ENCODE assay signal across 35 cellular contexts in genomic region chr2:129314120-129314519, GRCh38.
A peak's percentile ranks its signal among the peaks of the same experiment; 100 is the strongest.
DNase-seq lines count a peak whose midpoint lies in the region; ATAC-seq, FAIRE-seq and TF ChIP-seq lines count a peak whose summit lies in the region.
"Had no signal": no experiment of that assay in that cellular context is flagged by ENCODE, and none has a peak within 500 bp of the region (broad histone marks: within the 10 kb centered on the region; RNA-seq: fewer than 3 reads in every experiment).

No MANE protein-coding gene starts in this region.

- no TSS peak for BruUV-seq in GM12878 (replicated peaks; lab: Mats Ljungman, UMichigan)

- TF ChIP-seq RAD21 in GM12878 (IDR thresholded peaks at IDR 0.05; ENCODE audit: insufficient read depth, low read depth, low read length): no peak

- SMC1A ChIA-PET in GM12878 (lab: Charles Lee; ENCODE audit: uncharacterized antibody, unreplicated experiment): interaction anchor here (0.6 kb wide), 1 partner anchor 119 kb away, joined by 3 read pairs; no protein-coding TSS in a partner anchor

- no peak overlapping the region for H3K23ac ChIP-seq in neuronal stem cell (ENCODE audit: low read depth, low read length, poor library complexity)

- no peaks in the 10 kb centered on the region for H3K36me3 Mint-ChIP-seq in activated CD8-positive, alpha-beta memory T cell treated with anti-CD3 and anti-CD28 coated beads, Interleukin-2, amount 10 ng/mL, durations not matched to agents 7 days and 5 days
- H3K36me3 Mint-ChIP-seq: CD14-positive monocyte; CD4-positive, alpha-beta memory T cell; CD4-positive, CD25-positive, alpha-beta regulatory T cell; CD8-positive, alpha-beta memory T cell; CD8-positive, alpha-beta T cell had no signal

- H2AK5ac ChIP-seq in neuronal stem cell (ENCODE audit: low read depth, low read length): no peak overlapping the region

- H4K91ac ChIP-seq in neuronal stem cell (ENCODE audit: low read depth, low read length, poor library complexity): peak overlapping the region; percentile 59

- H3K27ac Mint-ChIP-seq in activated CD8-positive, alpha-beta memory T cell treated with anti-CD3 and anti-CD28 coated beads, Interleukin-2, amount 10 ng/mL, durations not matched to agents 7 days and 5 days: no peak overlapping the region
- H3K27ac Mint-ChIP-seq: B cell; CD14-positive monocyte; CD4-positive, alpha-beta memory T cell; CD4-positive, alpha-beta T cell; CD4-positive, CD25-positive, alpha-beta regulatory T cell; CD8-positive, alpha-beta memory T cell; CD8-positive, alpha-beta T cell had no signal

- peak overlapping the region; percentile 41 for H3K4ac ChIP-seq in neuronal stem cell (ENCODE audit: low read length)

- RAD21 ChIA-PET in GM12878 (lab: Charles Lee; ENCODE audit: unreplicated experiment): no interaction called here

- 41% methylated on average over 9 of the region's 9 CpGs for WGBS in GM12878 (ENCODE audit: insufficient coverage, insufficient replicate concordance, low lambda C conversion rate, missing lambda C conversion rate)
- no CpG with 5 or more reads among the region's 9 CpGs for WGBS in neuronal stem cell (ENCODE audit: extremely low coverage in 2 of 2, insufficient read length in 2 of 2, insufficient replicate concordance in 1 of 2), 2 donors
- 83 to 84% methylated on average over 3 to 9 of the region's 9 CpGs for WGBS in upper lobe of left lung, 2 donors

- no peaks in the 10 kb centered on the region for H4K20me1 ChIP-seq in GM12878 (ENCODE audit: control insufficient read depth, insufficient read depth)
- H4K20me1 ChIP-seq: BLaER1; BLaER1 treated with 17β-estradiol and CSF1 and Interleukin-3, amounts not matched to agents 10 nM and 100 nM had no signal

- H2BK5ac ChIP-seq in neuronal stem cell (ENCODE audit: low read length): no peak overlapping the region

- no peak overlapping the region for H2BK120ac ChIP-seq in neuronal stem cell (ENCODE audit: low read depth, low read length)

- H3K27ac ChIP-seq in GM12878 (ENCODE audit: control insufficient read depth, insufficient read depth) (no peak overlapping the region), neuronal stem cell (replicated peaks; ENCODE audit: low read length) (no peak overlapping the region), upper lobe of left lung (no peak overlapping the region), right atrium auricular region (no peak overlapping the region)
- H3K27ac ChIP-seq: 22Rv1; A549; BLaER1; BLaER1 treated with 17β-estradiol and CSF1 and Interleukin-3, amounts not matched to agents 10 nM and 100 nM; C4-2B had no signal

- FAIRE-seq in GM12878 (lab: Jason Lieb, UNC): no peak
- no peak for FAIRE-seq in urothelium cell line (lab: Jason Lieb, UNC)
- FAIRE-seq: A204.1, A549, D721Med had no signal

- H3K9me3 Mint-ChIP-seq in activated CD8-positive, alpha-beta memory T cell treated with anti-CD3 and anti-CD28 coated beads, Interleukin-2, amount 10 ng/mL, durations not matched to agents 7 days and 5 days (ENCODE audit: low read depth): no peaks in the 10 kb centered on the region
- H3K9me3 Mint-ChIP-seq: CD4-positive, alpha-beta T cell; CD8-positive, alpha-beta T cell had no signal

- peak overlapping the region; percentile 19 for H3K18ac ChIP-seq in neuronal stem cell (ENCODE audit: low read length)

- H3K27me3 ChIP-seq in GM12878 (replicated peaks in 1 of 2; ENCODE audit: control insufficient read depth in 2 of 2, insufficient read depth in 2 of 2, low read length in 1 of 2) (no peaks in the 10 kb centered on the region), neuronal stem cell (ENCODE audit: control insufficient read depth in 3 of 3, insufficient read depth in 3 of 3, low read depth in 1 of 3, low read length in 3 of 3) (no peaks in the 10 kb centered on the region), upper lobe of left lung (no peaks in the 10 kb centered on the region), right atrium auricular region (no peaks in the 10 kb centered on the region)
- H3K27me3 ChIP-seq: BE2C; BLaER1; BLaER1 treated with 17β-estradiol and CSF1 and Interleukin-3, amounts not matched to agents 10 nM and 100 nM had no signal

- H2BK12ac ChIP-seq in neuronal stem cell (ENCODE audit: low read length): no peak overlapping the region

- no peaks in the 10 kb centered on the region for H3K27me3 Mint-ChIP-seq in activated CD8-positive, alpha-beta memory T cell treated with anti-CD3 and anti-CD28 coated beads, Interleukin-2, amount 10 ng/mL, durations not matched to agents 7 days and 5 days
- H3K27me3 Mint-ChIP-seq: CD4-positive, alpha-beta memory T cell; CD4-positive, alpha-beta T cell; CD8-positive, alpha-beta memory T cell had no signal

- H2AFZ ChIP-seq in GM12878 (ENCODE audit: control insufficient read depth, low read depth, low read length) (no peak overlapping the region), neuronal stem cell (ENCODE audit: low read length) (no peak overlapping the region)

- H3K4me2 ChIP-seq in GM12878 (ENCODE audit: control insufficient read depth, insufficient read depth) (no peak overlapping the region), neuronal stem cell (ENCODE audit: insufficient read depth, low read length, poor library complexity, severe bottlenecking) (no peak overlapping the region)
- H3K4me2 ChIP-seq: A549; BLaER1; BLaER1 treated with 17β-estradiol and CSF1 and Interleukin-3, amounts not matched to agents 10 nM and 100 nM had no signal

- H3K4me1 ChIP-seq in GM12878 (ENCODE audit: control insufficient read depth, insufficient read depth, low read length) (no peaks in the 10 kb centered on the region), neuronal stem cell (ENCODE audit: control insufficient read depth in 2 of 2, insufficient read depth in 1 of 2, low read depth in 1 of 2, low read length in 2 of 2) (no peaks in the 10 kb centered on the region), upper lobe of left lung (no peaks in the 10 kb centered on the region), right atrium auricular region (no peaks in the 10 kb centered on the region)
- H3K4me1 ChIP-seq: A549; BE2C; BLaER1; BLaER1 treated with 17β-estradiol and CSF1 and Interleukin-3, amounts not matched to agents 10 nM and 100 nM; Caco-2 had no signal

- no peaks in the 10 kb centered on the region for H3K4me1 Mint-ChIP-seq in activated CD8-positive, alpha-beta memory T cell treated with anti-CD3 and anti-CD28 coated beads, Interleukin-2, amount 10 ng/mL, durations not matched to agents 7 days and 5 days
- H3K4me1 Mint-ChIP-seq: B cell; CD14-positive monocyte; CD4-positive, alpha-beta memory T cell; CD4-positive, CD25-positive, alpha-beta regulatory T cell; CD8-positive, alpha-beta memory T cell had no signal

- no peak overlapping the region for H3K4me3 Mint-ChIP-seq in activated CD8-positive, alpha-beta memory T cell treated with anti-CD3 and anti-CD28 coated beads, Interleukin-2, amount 10 ng/mL, durations not matched to agents 7 days and 5 days
- H3K4me3 Mint-ChIP-seq: B cell; CD14-positive monocyte; CD4-positive, alpha-beta memory T cell; CD4-positive, alpha-beta T cell; CD4-positive, CD25-positive, alpha-beta regulatory T cell; CD8-positive, alpha-beta memory T cell; CD8-positive, alpha-beta T cell had no signal

- CTCF ChIA-PET in GM12878 (lab: Yijun Ruan, JAX): no interaction called here
- CTCF ChIA-PET in activated CD8-positive, alpha-beta memory T cell treated with anti-CD3 and anti-CD28 coated beads, Interleukin-2, amount 10 ng/mL, durations not matched to agents 7 days and 5 days (lab: Charles Lee): no interaction called here

- H3K14ac ChIP-seq in neuronal stem cell (ENCODE audit: low read length): peak overlapping the region; percentile 27

- H2BK15ac ChIP-seq in neuronal stem cell (ENCODE audit: low read length): no peak overlapping the region

- H3K36me3 ChIP-seq in GM12878 (ENCODE audit: control insufficient read depth in 2 of 2, insufficient read depth in 2 of 2, low read length in 1 of 2) (no peaks in the 10 kb centered on the region), neuronal stem cell (replicated peaks in 1 of 2; ENCODE audit: control insufficient read depth in 2 of 2, insufficient read depth in 2 of 2, low read length in 2 of 2) (no peaks in the 10 kb centered on the region), upper lobe of left lung (no peaks in the 10 kb centered on the region), right atrium auricular region (no peaks in the 10 kb centered on the region)
- H3K36me3 ChIP-seq: BE2C; BLaER1; BLaER1 treated with 17β-estradiol and CSF1 and Interleukin-3, amounts not matched to agents 10 nM and 100 nM had no signal

- TF ChIP-seq CTCF in GM12878 (IDR thresholded peaks at IDR 0.05 in 2 of 3, conservative IDR thresholded peaks at IDR 0.05 in 1 of 3; ENCODE audit: control insufficient read depth in 2 of 3, extremely low read depth in 1 of 3, insufficient read depth in 1 of 3, low read depth in 3 of 3, low read length in 3 of 3): no peak
- no peak for TF ChIP-seq CTCF in upper lobe of left lung (IDR thresholded peaks at IDR 0.05)
- TF ChIP-seq CTCF in right atrium auricular region (IDR thresholded peaks at IDR 0.05): no peak

- no peak for DNase-seq in GM12878 (ENCODE audit: low read depth, low spot score)
- DNase-seq in neuronal stem cell (ENCODE audit: low spot score): no peak
- peak in 1 of 2 donors; percentile 37 for DNase-seq in upper lobe of left lung
- DNase-seq in right atrium auricular region (ENCODE audit: low spot score): no peak
- no peak for DNase-seq in urothelium cell line (ENCODE audit: low spot score)
- DNase-seq in activated CD8-positive, alpha-beta memory T cell treated with anti-CD3 and anti-CD28 coated beads, Interleukin-2, amount 10 ng/mL, durations not matched to agents 7 days and 5 days: no peak
- DNase-seq: 8988T; ACHN; AML-193; BE2C; C1 segment of cervical spinal cord; Caco-2; Calu3; CD4-positive, alpha-beta memory T cell; CD4-positive, alpha-beta T cell; CD4-positive, CD25-positive, alpha-beta regulatory T cell; CD8-positive, alpha-beta memory T cell; CD8-positive, alpha-beta T cell; COR-L47; DMS 273 treated with DMSO at 0.1 percent for 48 hours; DMS153; DMS53; DMS79; DMS79 treated with DMSO at 0.1 percent for 48 hours; DND-41; EL had no signal

- peaks cover 2% of the 10 kb centered on the region for H3K79me1 ChIP-seq in neuronal stem cell (ENCODE audit: low read depth, low read length)

- H3K4me3 ChIP-seq in GM12878 (no peak overlapping the region), neuronal stem cell (ENCODE audit: low read length in 2 of 2) (peak overlapping the region in 1 of 2 donors; percentile 65), upper lobe of left lung (no peak overlapping the region), right atrium auricular region (no peak overlapping the region)
- H3K4me3 ChIP-seq: A549; BLaER1; BLaER1 treated with 17β-estradiol and CSF1 and Interleukin-3, amounts not matched to agents 10 nM and 100 nM had no signal

- in situ Hi-C loops in GM12878 (cut with MboI): no loop called here

- POLR2A ChIA-PET in GM12878 (lab: Charles Lee): no interaction called here

- H3K9ac ChIP-seq in GM12878 (ENCODE audit: control insufficient read depth, insufficient read depth, low read length) (no peak overlapping the region), neuronal stem cell (ENCODE audit: low read depth, low read length, poor library complexity) (no peak overlapping the region)
- H3K9ac ChIP-seq: BLaER1; BLaER1 treated with 17β-estradiol and CSF1 and Interleukin-3, amounts not matched to agents 10 nM and 100 nM had no signal

- intact Hi-C loops in GM12878 (cut with micrococcal nuclease; ENCODE audit: unreplicated experiment): no loop called here

- TF ChIP-seq POLR2A in GM12878 (IDR thresholded peaks at IDR 0.05; ENCODE audit: low read depth, low read length) (no peak), upper lobe of left lung (IDR thresholded peaks at IDR 0.05) (no peak)

- H3K79me2 ChIP-seq in GM12878 (ENCODE audit: control insufficient read depth, insufficient read depth, low read length): no peaks in the 10 kb centered on the region

- ATAC-seq in GM12878: peak; percentile 16; the same call in 1 of the 3 replicates
- peak; percentile 19 to 51 for ATAC-seq in upper lobe of left lung (ENCODE audit: low FRiP score in 2 of 2)
- no peak for ATAC-seq in activated CD8-positive, alpha-beta memory T cell treated with anti-CD3 and anti-CD28 coated beads, Interleukin-2, amount 10 ng/mL, durations not matched to agents 7 days and 5 days
- ATAC-seq: A549; CD8-positive, alpha-beta T cell had no signal

- H3K9me3 ChIP-seq in GM12878 (replicated peaks; ENCODE audit: control insufficient read depth, insufficient read depth, low read length): no peaks in the 10 kb centered on the region; the same call in 2 of the 3 replicates
- H3K9me3 ChIP-seq in neuronal stem cell (replicated peaks in 1 of 2; ENCODE audit: control insufficient read depth in 2 of 2, insufficient read depth in 1 of 2, low read depth in 1 of 2, low read length in 2 of 2): peaks cover 0 to 4% of the 10 kb centered on the region in 2 donors
- H3K9me3 ChIP-seq in upper lobe of left lung: no peaks in the 10 kb centered on the region
- no peaks in the 10 kb centered on the region for H3K9me3 ChIP-seq in right atrium auricular region
- H3K9me3 ChIP-seq: A549, BE2C, BLaER1, Caco-2 had no signal

- peak overlapping the region; percentile 17 for H4K8ac ChIP-seq in neuronal stem cell (ENCODE audit: low read depth, low read length)

- TF ChIP-seq EP300 in GM12878 (IDR thresholded peaks at IDR 0.05; ENCODE audit: borderline replicate concordance in 1 of 2, control insufficient read depth in 1 of 2, low read depth in 2 of 2, low read length in 2 of 2) (no peak), upper lobe of left lung (IDR thresholded peaks at IDR 0.05) (no peak)
